11 cellular contexts compared by ENCODE assay signal in genomic region chr5:53820802-53821171, GRCh38.
DNase-seq lines count a peak whose midpoint lies in the region; ATAC-seq, FAIRE-seq and TF ChIP-seq lines count a peak whose summit lies in the region.
"Had no signal": no experiment of that assay in that cellular context is flagged by ENCODE, and none has a peak within 500 bp of the region (broad histone marks: within the 10 kb centered on the region; RNA-seq: fewer than 3 reads in every experiment).

No MANE protein-coding gene starts in this region.

- H2AFZ ChIP-seq in GM12878 (ENCODE audit: control insufficient read depth, low read depth, low read length): no peak overlapping the region

- peak in 1 of 2 experiments; percentile 63; a peak in 2 of 4 replicates for TF ChIP-seq EP300 in GM12878 (IDR thresholded peaks at IDR 0.05; ENCODE audit: borderline replicate concordance in 1 of 2, control insufficient read depth in 1 of 2, low read depth in 2 of 2, low read length in 2 of 2)

- SMC1A ChIA-PET in GM12878 (lab: Charles Lee; ENCODE audit: uncharacterized antibody, unreplicated experiment): interaction anchor here (0.6 to 1.5 kb wide), 2 partner anchors 56 to 426 kb away, joined by 3 read pairs; no protein-coding TSS in a partner anchor

- WGBS in GM12878 (ENCODE audit: insufficient coverage, insufficient replicate concordance, low lambda C conversion rate, missing lambda C conversion rate): 0% methylated on average over 3 of the region's 3 CpGs

- H3K4me3 ChIP-seq in GM12878: no peak overlapping the region

- no peaks in the 10 kb centered on the region; the same call in 2 of the 3 replicates for H3K9me3 ChIP-seq in GM12878 (replicated peaks; ENCODE audit: control insufficient read depth, insufficient read depth, low read length)

- no peaks in the 10 kb centered on the region for H3K27me3 ChIP-seq in GM12878 (replicated peaks in 1 of 2; ENCODE audit: control insufficient read depth in 2 of 2, insufficient read depth in 2 of 2, low read length in 1 of 2)

- BruUV-seq in GM12878 (replicated peaks; lab: Mats Ljungman, UMichigan): no TSS peak

- peaks cover 17% of the 10 kb centered on the region for H3K4me1 ChIP-seq in GM12878 (ENCODE audit: control insufficient read depth, insufficient read depth, low read length)

- no peak for TF ChIP-seq POLR2A in GM12878 (IDR thresholded peaks at IDR 0.05; ENCODE audit: low read depth, low read length)

- H3K36me3 ChIP-seq in GM12878 (ENCODE audit: control insufficient read depth in 2 of 2, insufficient read depth in 2 of 2, low read length in 1 of 2): no peaks in the 10 kb centered on the region

- no peak overlapping the region for H3K27ac ChIP-seq in GM12878 (ENCODE audit: control insufficient read depth, insufficient read depth)

- FAIRE-seq in GM12878 (lab: Jason Lieb, UNC): peak; percentile 74

- CTCF ChIA-PET in GM12878 (lab: Yijun Ruan, JAX): no interaction called here

- in situ Hi-C loops in GM12878 (cut with MboI): no loop called here

- ATAC-seq in GM18867 (IDR thresholded peaks at IDR 0.05; ENCODE audit: unreplicated experiment): peak; percentile 90
- peak; percentile 87 for ATAC-seq in GM21528 (IDR thresholded peaks at IDR 0.05; ENCODE audit: low FRiP score, unreplicated experiment)
- ATAC-seq in HG03097 (IDR thresholded peaks at IDR 0.05; ENCODE audit: low FRiP score, unreplicated experiment): peak; percentile 78
- peak; percentile 92 for ATAC-seq in GM12878
- ATAC-seq: left ventricle myocardium superior had no signal

- DNase-seq in GM12878 (ENCODE audit: low read depth, low spot score) (peak; percentile 83), NCI-H146 treated with DMSO at 0.1 percent for 48 hours (lab: John Stamatoyannopoulos, UW; ENCODE audit: unreplicated experiment) (no peak), NCI-H2196 (lab: John Stamatoyannopoulos, UW; ENCODE audit: unreplicated experiment) (no peak)
- no peak for DNase-seq in activated T-cell treated with anti-CD3 and anti-CD28 coated beads, Interleukin-2, amount 50 U/mL, for 1 hour
- no peak for DNase-seq in activated CD4-positive, alpha-beta T cell treated with anti-CD3 and anti-CD28 coated beads, Interleukin-2, amount 50 U/mL, for 48 hours
- DNase-seq: CD4-positive, alpha-beta memory T cell; left ventricle myocardium superior; posterior cingulate gyrus had no signal

- POLR2A ChIA-PET in GM12878 (lab: Charles Lee): no interaction called here

- no peaks in the 10 kb centered on the region for H3K79me2 ChIP-seq in GM12878 (ENCODE audit: control insufficient read depth, insufficient read depth, low read length)

- intact Hi-C loops in GM12878 (cut with micrococcal nuclease; ENCODE audit: unreplicated experiment): no loop called here

- no peaks in the 10 kb centered on the region for H4K20me1 ChIP-seq in GM12878 (ENCODE audit: control insufficient read depth, insufficient read depth)

- TF ChIP-seq RAD21 in GM12878 (IDR thresholded peaks at IDR 0.05; ENCODE audit: insufficient read depth, low read depth, low read length): no peak

- no peak overlapping the region for H3K9ac ChIP-seq in GM12878 (ENCODE audit: control insufficient read depth, insufficient read depth, low read length)

- RAD21 ChIA-PET in GM12878 (lab: Charles Lee; ENCODE audit: unreplicated experiment): interaction anchor here (0.6 kb wide), 2 partner anchors 144 to 343 kb away, joined by 3 read pairs; no protein-coding TSS in a partner anchor

- no peak for TF ChIP-seq CTCF in GM12878 (IDR thresholded peaks at IDR 0.05 in 2 of 3, conservative IDR thresholded peaks at IDR 0.05 in 1 of 3; ENCODE audit: control insufficient read depth in 2 of 3, extremely low read depth in 1 of 3, insufficient read depth in 1 of 3, low read depth in 3 of 3, low read length in 3 of 3)

- peak overlapping the region; percentile 24 for H3K4me2 ChIP-seq in GM12878 (ENCODE audit: control insufficient read depth, insufficient read depth)

TF ChIP-seq in GM12878, 131 proteins besides CTCF, POLR2A, EP300 and RAD21 (continues in another document):
- TF ChIP-seq ASH2L (IDR thresholded peaks at IDR 0.05; ENCODE audit: borderline replicate concordance, low read depth) (no peak), IKZF2 (IDR thresholded peaks at IDR 0.05) (peak; percentile 64 to 75), POU2F2 (IDR thresholded peaks at IDR 0.05; ENCODE audit: borderline replicate concordance, low read depth, low read length) (peak; percentile 96), HSF1 (IDR thresholded peaks at IDR 0.05; ENCODE audit: low read depth, low read length) (peak; percentile 72; the same call in 1 of the 2 replicates), RELA (IDR thresholded peaks at IDR 0.05; ENCODE audit: borderline replicate concordance, partially characterized antibody) (no peak), PKNOX1 (IDR thresholded peaks at IDR 0.05) (0 out of 2 replicates have a peak, but pooled peaks have one; percentile 5), BCL11A (IDR thresholded peaks at IDR 0.05; ENCODE audit: low read depth, low read length) (peak; percentile 53; the same call in 1 of the 2 replicates), TCF12 (IDR thresholded peaks at IDR 0.05; ENCODE audit: low read depth, low read length) (peak; percentile 54; the same call in 1 of the 2 replicates), ZNF217 (IDR thresholded peaks at IDR 0.05) (no peak), DPF2 (IDR thresholded peaks at IDR 0.05) (peak; percentile 47), TARDBP (IDR thresholded peaks at IDR 0.05; ENCODE audit: borderline replicate concordance) (no peak), TAF1 (IDR thresholded peaks at IDR 0.05; ENCODE audit: borderline replicate concordance, low read depth, low read length) (no peak), JUNB (IDR thresholded peaks at IDR 0.05) (peak; percentile 51), CUX1 (IDR thresholded peaks at IDR 0.05; ENCODE audit: insufficient replicate concordance, low read depth, low read length) (no peak), NR2F1 (conservative IDR thresholded peaks at IDR 0.05) (peak; percentile 62), RAD51 (IDR thresholded peaks at IDR 0.05) (no peak), ATF7 (IDR thresholded peaks at IDR 0.05; ENCODE audit: low read depth) (peak; percentile 51)
